In genomic region chr4:153267013-153267412, GRCh38 we compare ENCODE assay signal across 20 cellular contexts.
A peak's percentile ranks its signal among the peaks of the same experiment; 100 is the strongest.
DNase-seq lines count a peak whose midpoint lies in the region; ATAC-seq, FAIRE-seq and TF ChIP-seq lines count a peak whose summit lies in the region.
"Had no signal": no experiment of that assay in that cellular context is flagged by ENCODE, and none has a peak within 500 bp of the region (broad histone marks: within the 10 kb centered on the region; RNA-seq: fewer than 3 reads in every experiment).

No MANE protein-coding gene starts in this region.

- peaks cover 14% of the 10 kb centered on the region for H3K79me2 ChIP-seq in astrocyte (ENCODE audit: insufficient read depth, low read length)

- H3K4me3 Mint-ChIP-seq in astrocyte (ENCODE audit: unreplicated experiment), result no peak overlapping the region
- H3K4me3 Mint-ChIP-seq in activated T-cell treated with anti-CD3 and anti-CD28 coated beads, Interleukin-2, amount 50 U/mL, for 72 hours, result no peak overlapping the region
- H3K4me3 Mint-ChIP-seq: T-helper 1 cell treated with Interleukin-12 subunit alpha and Interleukin-12 subunit beta and Interleukin-4 antibody, amounts not matched to agents 30 μg/mL and 1 μg/mL, for 36 hours; WTC11 had no signal

- FAIRE-seq in astrocyte (lab: Jason Lieb, UNC) (no peak), pancreas (lab: Jason Lieb, UNC) (no peak)
- FAIRE-seq: G401.6, GM12878 had no signal

- no peak for TF ChIP-seq POLR2A in upper lobe of left lung (IDR thresholded peaks at IDR 0.05)

- H3K27me3 ChIP-seq in astrocyte (ENCODE audit: insufficient read depth, low read length), result no peaks in the 10 kb centered on the region
- H3K27me3 ChIP-seq in pancreas, result no peaks in the 10 kb centered on the region
- no peaks in the 10 kb centered on the region for H3K27me3 ChIP-seq in upper lobe of left lung

- intact Hi-C loops in pancreas (cut with DNase I), result no loop called here

- no peaks in the 10 kb centered on the region for H3K9me3 ChIP-seq in astrocyte (ENCODE audit: insufficient read depth, low read depth, low read length)
- H3K9me3 ChIP-seq in pancreas, result no peaks in the 10 kb centered on the region
- peaks cover 0 to 3% (median 0%) of the 10 kb centered on the region in 4 donors for H3K9me3 ChIP-seq in upper lobe of left lung

- peaks cover 9% of the 10 kb centered on the region for H3K36me3 Mint-ChIP-seq in astrocyte (ENCODE audit: low read depth, unreplicated experiment)
- H3K36me3 Mint-ChIP-seq in activated T-cell treated with anti-CD3 and anti-CD28 coated beads, Interleukin-2, amount 50 U/mL, for 72 hours (ENCODE audit: insufficient read depth in 2 of 2), result no peaks in the 10 kb centered on the region

- H2AFZ ChIP-seq in astrocyte (ENCODE audit: low read depth, low read length), result no peak overlapping the region

- no peak overlapping the region for H3K9ac ChIP-seq in astrocyte (ENCODE audit: low read length)

- H3K4me2 ChIP-seq in astrocyte (ENCODE audit: low read length), result no peak overlapping the region

- H3K4me1 ChIP-seq in astrocyte (ENCODE audit: insufficient read depth, low read length) (no peaks in the 10 kb centered on the region), pancreas (peaks cover 0 to 20% (median 18%) of the 10 kb centered on the region in 3 donors), upper lobe of left lung (peaks cover 0 to 17% (median 8%) of the 10 kb centered on the region in 4 donors)

- WGBS in pancreas, 2 donors, result 30 to 56% methylated on average over 3 of the region's 3 CpGs
- WGBS in upper lobe of left lung, 2 donors, result 32 to 35% methylated on average over 3 of the region's 3 CpGs

- no peak for TF ChIP-seq EP300 in upper lobe of left lung (IDR thresholded peaks at IDR 0.05)

- H3K36me3 ChIP-seq in astrocyte (ENCODE audit: insufficient read depth, low read length), result no peaks in the 10 kb centered on the region
- H3K36me3 ChIP-seq in pancreas, result no peaks in the 10 kb centered on the region
- H3K36me3 ChIP-seq in upper lobe of left lung, result no peaks in the 10 kb centered on the region

- TF ChIP-seq CTCF in astrocyte (IDR thresholded peaks at IDR 0.05; ENCODE audit: insufficient read depth, low read depth, low read length) (no peak), fibroblast of villous mesenchyme (IDR thresholded peaks at IDR 0.05; ENCODE audit: insufficient read depth, low read depth, low read length) (no peak), pancreas (IDR thresholded peaks at IDR 0.05) (no peak), upper lobe of left lung (IDR thresholded peaks at IDR 0.05) (no peak)

- H3K4me1 Mint-ChIP-seq in astrocyte (ENCODE audit: low read depth, unreplicated experiment), result peaks cover 8% of the 10 kb centered on the region
- no peaks in the 10 kb centered on the region for H3K4me1 Mint-ChIP-seq in activated T-cell treated with anti-CD3 and anti-CD28 coated beads, Interleukin-2, amount 50 U/mL, for 72 hours (ENCODE audit: low read depth)

- no peaks in the 10 kb centered on the region for H3K9me3 Mint-ChIP-seq in astrocyte (ENCODE audit: unreplicated experiment)
- no peaks in the 10 kb centered on the region for H3K9me3 Mint-ChIP-seq in activated T-cell treated with anti-CD3 and anti-CD28 coated beads, Interleukin-2, amount 50 U/mL, for 72 hours
- H3K9me3 Mint-ChIP-seq: activated T-helper 17 cell treated with anti-CD3 and anti-CD28 coated beads, Interleukin-2, amount 50 U/mL, for 72 hours had no signal

- H4K20me1 ChIP-seq in astrocyte (ENCODE audit: insufficient read depth, low read length), result peaks cover 14% of the 10 kb centered on the region

- no peak overlapping the region for H3K27ac Mint-ChIP-seq in astrocyte (ENCODE audit: unreplicated experiment)
- no peak overlapping the region for H3K27ac Mint-ChIP-seq in activated T-cell treated with anti-CD3 and anti-CD28 coated beads, Interleukin-2, amount 50 U/mL, for 72 hours
- H3K27ac Mint-ChIP-seq: T-helper 1 cell treated with Interleukin-12 subunit alpha and Interleukin-12 subunit beta and Interleukin-4 antibody, amounts not matched to agents 30 μg/mL and 1 μg/mL, for 36 hours had no signal

- ATAC-seq in pancreas (peak; percentile 51 to 87 (median 72)), upper lobe of left lung (ENCODE audit: low FRiP score in 2 of 2) (no peak), HG03280 (IDR thresholded peaks at IDR 0.05; ENCODE audit: unreplicated experiment) (no peak)
- no peak for ATAC-seq in activated T-cell treated with anti-CD3 and anti-CD28 coated beads, Interleukin-2, amount 50 U/mL, for 72 hours (replicated peaks in 1 of 2)
- ATAC-seq: activated T-helper 17 cell treated with anti-CD3 and anti-CD28 coated beads, Interleukin-2, amount 50 U/mL, for 72 hours; GM12878; WTC11 had no signal

- DNase-seq in HCEC 1CT (peak; percentile 12), astrocyte (ENCODE audit: low read depth) (peak; percentile 34), fibroblast of villous mesenchyme (ENCODE audit: low read depth) (peak; percentile 91), pancreas (peak in 1 of 6 donors; percentile 26), upper lobe of left lung (no peak), islet precursor cell (no peak)
- no peak for DNase-seq in activated T-cell treated with anti-CD3 and anti-CD28 coated beads, Interleukin-2, amount 50 U/mL, for 72 hours
- DNase-seq: AML-193; COR-L47; glutamatergic neuron; NCI-H187 treated with DMSO at 0.1 percent for 48 hours; NCI-H510A; SIG-M5; stimulated activated CD4-positive, alpha-beta T cell treated with anti-CD3 and anti-CD28 coated beads, Interleukin-4, amount 100 ng/mL, for 1 hour had no signal

- H3K27ac ChIP-seq in astrocyte (ENCODE audit: low read depth, low read length) (no peak overlapping the region), pancreas (no peak overlapping the region), upper lobe of left lung (no peak overlapping the region)

- H3K27me3 Mint-ChIP-seq in astrocyte (ENCODE audit: low read depth, unreplicated experiment), result no peaks in the 10 kb centered on the region
- H3K27me3 Mint-ChIP-seq in activated T-cell treated with anti-CD3 and anti-CD28 coated beads, Interleukin-2, amount 50 U/mL, for 72 hours (ENCODE audit: low read depth), result no peaks in the 10 kb centered on the region
- H3K27me3 Mint-ChIP-seq: activated T-helper 17 cell treated with anti-CD3 and anti-CD28 coated beads, Interleukin-2, amount 50 U/mL, for 72 hours had no signal

- H3K4me3 ChIP-seq in astrocyte (ENCODE audit: insufficient read depth, low read depth, low read length) (no peak overlapping the region), fibroblast of villous mesenchyme (ENCODE audit: low read depth, low read length) (no peak overlapping the region), pancreas (no peak overlapping the region), upper lobe of left lung (no peak overlapping the region)
- H3K4me3 ChIP-seq: GM12878 had no signal

Comparison
In these comparisons a context has a peak if more than half of its experiments do, and no peak if none do; other contexts are left out.
1. DNase-seq: peak in HCEC 1CT (single experiment), astrocyte (single experiment) and fibroblast of villous mesenchyme (single experiment); none in activated T-cell treated with anti-CD3 and anti-CD28 coated beads, Interleukin-2, amount 50 U/mL, for 72 hours (0 of 2), upper lobe of left lung (0 of 2) and islet precursor cell (single experiment).
2. ATAC-seq: peak in pancreas (4 of 4); none in activated T-cell treated with anti-CD3 and anti-CD28 coated beads, Interleukin-2, amount 50 U/mL, for 72 hours (0 of 2), upper lobe of left lung (0 of 2) and HG03280 (single experiment).